8 cellular contexts compared by ENCODE assay signal in the genomic region with DNA sequence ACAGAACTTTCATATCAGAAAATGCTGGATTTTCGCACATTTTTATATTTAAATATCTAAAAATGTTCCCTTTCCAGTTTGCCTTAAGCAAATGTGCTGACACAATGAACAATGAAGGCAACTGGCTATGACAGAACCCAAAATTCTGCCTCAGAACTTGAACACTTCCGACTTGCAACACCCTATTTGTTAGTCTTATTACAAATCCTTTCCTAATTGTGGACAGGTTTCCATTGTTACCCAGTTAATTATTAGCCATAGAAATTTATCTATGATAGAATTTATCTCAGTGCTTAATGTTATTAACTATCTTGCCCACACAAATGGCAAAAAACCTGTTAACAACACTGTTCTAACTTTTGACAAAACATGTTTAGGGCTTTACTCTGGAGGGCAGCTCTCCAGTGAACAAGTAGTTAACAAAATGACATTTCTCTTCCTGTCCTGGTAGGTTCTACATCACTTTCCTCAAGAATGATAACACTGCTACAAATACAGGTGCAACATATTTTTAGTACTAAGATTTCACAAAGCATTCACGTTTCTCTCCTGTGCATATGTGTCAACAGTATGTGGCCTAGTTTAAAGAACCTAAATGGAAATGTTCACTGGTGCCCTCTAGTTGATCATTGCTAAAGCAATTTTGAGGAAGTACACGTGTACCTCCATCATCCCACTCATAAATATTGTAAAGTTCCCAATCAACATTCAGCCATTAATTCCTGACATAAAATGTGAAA. TPM values are rescaled to one million over a fixed set of nuclear protein-coding genes. Genes with fewer than 3 reads are reported as not detected.
DNase-seq lines count a peak whose midpoint lies in the region; ATAC-seq and TF ChIP-seq lines count a peak whose summit lies in the region.

No MANE protein-coding gene starts in this region.

- ATAC-seq in activated T-helper 17 cell treated with anti-CD3 and anti-CD28 coated beads, Interleukin-2, amount 50 U/mL, for 72 hours (replicated peaks): peak; percentile 32
- peak; percentile 66 for ATAC-seq in upper lobe of right lung

- no peak overlapping the region for H3K4me3 ChIP-seq in upper lobe of right lung

- H3K4me1 Mint-ChIP-seq in activated naive CD4-positive, alpha-beta T cell treated with anti-CD3 and anti-CD28 coated beads, Interleukin-2, amount 10 ng/mL, durations not matched to agents 7 days and 5 days: peaks cover 88% of the 10 kb centered on the region
- H3K4me1 Mint-ChIP-seq in activated T-helper 17 cell treated with anti-CD3 and anti-CD28 coated beads, Interleukin-2, amount 50 U/mL, for 72 hours: peaks cover 54% of the 10 kb centered on the region
- H3K4me1 Mint-ChIP-seq in immature natural killer cell: peaks cover 39 to 48% of the 10 kb centered on the region in 2 donors

- no peaks in the 10 kb centered on the region for H3K27me3 Mint-ChIP-seq in activated naive CD4-positive, alpha-beta T cell treated with anti-CD3 and anti-CD28 coated beads, Interleukin-2, amount 10 ng/mL, durations not matched to agents 7 days and 5 days
- H3K27me3 Mint-ChIP-seq in activated T-helper 17 cell treated with anti-CD3 and anti-CD28 coated beads, Interleukin-2, amount 50 U/mL, for 72 hours: no peaks in the 10 kb centered on the region
- H3K27me3 Mint-ChIP-seq in immature natural killer cell (ENCODE audit: low read depth in 3 of 3): peaks cover 0 to under 1% (median 0%) of the 10 kb centered on the region in 3 donors

- no peaks in the 10 kb centered on the region for H3K9me3 Mint-ChIP-seq in activated naive CD4-positive, alpha-beta T cell treated with anti-CD3 and anti-CD28 coated beads, Interleukin-2, amount 10 ng/mL, durations not matched to agents 7 days and 5 days
- no peaks in the 10 kb centered on the region for H3K9me3 Mint-ChIP-seq in activated T-helper 17 cell treated with anti-CD3 and anti-CD28 coated beads, Interleukin-2, amount 50 U/mL, for 72 hours
- no peaks in the 10 kb centered on the region for H3K9me3 Mint-ChIP-seq in immature natural killer cell

- peak overlapping the region; percentile 86 for H3K27ac Mint-ChIP-seq in activated naive CD4-positive, alpha-beta T cell treated with anti-CD3 and anti-CD28 coated beads, Interleukin-2, amount 10 ng/mL, durations not matched to agents 7 days and 5 days
- H3K27ac Mint-ChIP-seq in activated T-helper 17 cell treated with anti-CD3 and anti-CD28 coated beads, Interleukin-2, amount 50 U/mL, for 72 hours: peak overlapping the region; percentile 94
- H3K27ac Mint-ChIP-seq in immature natural killer cell: peak overlapping the region; percentile 42 to 84 (median 74)

- no peaks in the 10 kb centered on the region for H3K36me3 ChIP-seq in upper lobe of right lung

- peak; percentile 40 for TF ChIP-seq CTCF in upper lobe of right lung (IDR thresholded peaks at IDR 0.05)

- peaks cover 14% of the 10 kb centered on the region for H3K4me1 ChIP-seq in upper lobe of right lung

- no peak overlapping the region for H3K4me3 Mint-ChIP-seq in activated naive CD4-positive, alpha-beta T cell treated with anti-CD3 and anti-CD28 coated beads, Interleukin-2, amount 10 ng/mL, durations not matched to agents 7 days and 5 days
- H3K4me3 Mint-ChIP-seq in activated T-helper 17 cell treated with anti-CD3 and anti-CD28 coated beads, Interleukin-2, amount 50 U/mL, for 72 hours: peak overlapping the region; percentile 87
- no peak overlapping the region for H3K4me3 Mint-ChIP-seq in immature natural killer cell

- H3K27me3 ChIP-seq in upper lobe of right lung: no peaks in the 10 kb centered on the region

- H3K9me3 ChIP-seq in upper lobe of right lung: no peaks in the 10 kb centered on the region

- CTCF ChIA-PET in activated naive CD4-positive, alpha-beta T cell treated with anti-CD3 and anti-CD28 coated beads, Interleukin-2, amount 10 ng/mL, durations not matched to agents 7 days and 5 days (lab: Charles Lee): interaction anchor here (0.6 to 3.2 kb wide), 9 partner anchors 14 to 57 kb away, joined by 3 to 11 read pairs (median 4); no protein-coding TSS in a partner anchor

- intact Hi-C loops in upper lobe of right lung (cut with DNase I): no loop called here

- DNase-seq in activated naive CD4-positive, alpha-beta T cell treated with anti-CD3 and anti-CD28 coated beads, Interleukin-2, amount 10 ng/mL, durations not matched to agents 7 days and 5 days: no peak
- no peak for DNase-seq in activated naive CD4-positive, alpha-beta T cell (lab: John Stamatoyannopoulos, UW)
- DNase-seq in H4 (ENCODE audit: low spot score): peak; percentile 29
- DNase-seq in LHCN-M2 (ENCODE audit: low read depth): peak; percentile 56
- peak; percentile 31 to 40 (median 33) for DNase-seq in immature natural killer cell
- no peak for DNase-seq in upper lobe of right lung
- DNase-seq in effector CD8-positive, alpha-beta T cell (lab: John Stamatoyannopoulos, UW): no peak

- H3K27ac ChIP-seq in upper lobe of right lung: no peak overlapping the region

- peaks cover 22% of the 10 kb centered on the region for H3K36me3 Mint-ChIP-seq in activated naive CD4-positive, alpha-beta T cell treated with anti-CD3 and anti-CD28 coated beads, Interleukin-2, amount 10 ng/mL, durations not matched to agents 7 days and 5 days
- peaks cover 47% of the 10 kb centered on the region for H3K36me3 Mint-ChIP-seq in activated T-helper 17 cell treated with anti-CD3 and anti-CD28 coated beads, Interleukin-2, amount 50 U/mL, for 72 hours (ENCODE audit: low read depth)
- H3K36me3 Mint-ChIP-seq in immature natural killer cell: no peaks in the 10 kb centered on the region

RNA-seq across cellular contexts. Expression of a gene that starts 58.4 kb away (rescaled TPM):
- total RNA-seq in H4 (2014; rRNA removed; shearing (Covaris generic)): 3.6 and 4.1 TPM in 2 replicates
- total RNA-seq in LHCN-M2 (2014; rRNA removed) (11.8 and 15.1 TPM in 2 replicates), upper lobe of right lung (18.6 TPM)
- polyA plus RNA-seq in LHCN-M2 (2012): 4.2 TPM
- 10 to 100 TPM; 33.0 to 53.5 TPM for total RNA-seq in activated T-helper 17 cell treated with anti-CD3 and anti-CD28 coated beads, Interleukin-2, amount 50 U/mL, for 72 hours
- 1 to 10 TPM in 2 of 3 donors, under 1 TPM in 1; 0.13 to 4.6 (median 1.5) TPM for polyA plus RNA-seq in immature natural killer cell

Comparison
In these comparisons a context has a peak if more than half of its experiments do, and no peak if none do; other contexts are left out.
1. DNase-seq: peak in H4 (single experiment), LHCN-M2 (single experiment) and immature natural killer cell (3 of 3); none in activated naive CD4-positive, alpha-beta T cell treated with anti-CD3 and anti-CD28 coated beads, Interleukin-2, amount 10 ng/mL, durations not matched to agents 7 days and 5 days (single experiment), activated naive CD4-positive, alpha-beta T cell (0 of 4), upper lobe of right lung (single experiment) and effector CD8-positive, alpha-beta T cell (single experiment).
2. Peak in every context shown above with its lines, with median percentiles within 50 percentile points of each other: H3K27ac Mint-ChIP-seq.